ENCODE assay signal across 25 cellular contexts in genomic region chr2:239778042-239778811, GRCh38.
DNase-seq lines count a peak whose midpoint lies in the region; ATAC-seq and TF ChIP-seq lines count a peak whose summit lies in the region.
"Had no signal": no experiment of that assay in that cellular context is flagged by ENCODE, and none has a peak within 500 bp of the region (broad histone marks: within the 10 kb centered on the region; RNA-seq: fewer than 3 reads in every experiment).

No MANE protein-coding gene starts in this region.

- WGBS in right lobe of liver (ENCODE audit: insufficient coverage, low coverage, low lambda C conversion rate, missing lambda C conversion rate): 69% methylated on average over 4 of the region's 25 CpGs
- 84 to 92% methylated on average over 6 to 24 of the region's 25 CpGs for WGBS in upper lobe of left lung, 2 donors
- 82 to 85% methylated on average over 11 to 21 of the region's 25 CpGs for WGBS in body of pancreas, 2 donors

- H3K27ac ChIP-seq in right lobe of liver: no peak overlapping the region
- H3K27ac ChIP-seq in upper lobe of left lung: no peak overlapping the region
- no peak overlapping the region for H3K27ac ChIP-seq in body of pancreas
- H3K27ac ChIP-seq: cardiac muscle cell, transverse colon had no signal

- H3K4me3 ChIP-seq in right lobe of liver: no peak overlapping the region
- H3K4me3 ChIP-seq in upper lobe of left lung: no peak overlapping the region
- no peak overlapping the region for H3K4me3 ChIP-seq in body of pancreas
- H3K4me3 ChIP-seq: cardiac muscle cell, transverse colon had no signal

- no peaks in the 10 kb centered on the region for H3K27me3 ChIP-seq in right lobe of liver
- H3K27me3 ChIP-seq in upper lobe of left lung: no peaks in the 10 kb centered on the region
- no peaks in the 10 kb centered on the region for H3K27me3 ChIP-seq in body of pancreas
- H3K27me3 ChIP-seq: cardiac muscle cell had no signal

- peak; percentile 46 for DNase-seq in activated CD8-positive, alpha-beta memory T cell treated with anti-CD3 and anti-CD28 coated beads, Interleukin-2, amount 50 U/mL, for 48 hours
- no peak for DNase-seq in activated CD8-positive, alpha-beta memory T cell treated with anti-CD3 and anti-CD28 coated beads, Interleukin-2, amount 50 U/mL, for 4 hours
- peak; percentile 8 for DNase-seq in NCI-H345 treated with DMSO at 0.1 percent for 48 hours (lab: John Stamatoyannopoulos, UW; ENCODE audit: unreplicated experiment)
- peak in 2 of 3 donors; percentile 40 to 41 for DNase-seq in right lobe of liver
- DNase-seq in upper lobe of left lung: peak; percentile 12 to 56
- no peak for DNase-seq in body of pancreas
- DNase-seq in GOT3 (lab: John Stamatoyannopoulos, UW): no peak
- DNase-seq: activated CD4-positive, alpha-beta T cell treated with anti-CD3 and anti-CD28 coated beads, Interleukin-2, amount 10 ng/mL, durations not matched to agents 7 days and 5 days; activated naive CD4-positive, alpha-beta T cell treated with Interleukin-2 at 50 U/mL for 16 hours; activated T-cell treated with anti-CD3 and anti-CD28 coated beads for 4 hours; amygdala; GDM1; glutamatergic neuron; NCI-H1048; NCI-H2029 treated with DMSO at 0.1 percent for 48 hours; NCI-H524 treated with DMSO at 0.1 percent for 48 hours; nucleus accumbens; RPMI8226; SK-N-SH; stimulated activated CD4-positive, alpha-beta T cell treated with anti-CD3 and anti-CD28 coated beads, Interleukin-4, amount 100 ng/mL, for 4 hours; stimulated activated naive CD8-positive, alpha-beta T cell treated with anti-CD3 and anti-CD28 coated beads, Interleukin-15, Interleukin-2, amounts not matched to agents 100 U/mL and 50 U/mL, for 24 hours; T-helper 2 cell; transverse colon had no signal

- H3K4me1 ChIP-seq in right lobe of liver (no peaks in the 10 kb centered on the region), upper lobe of left lung (no peaks in the 10 kb centered on the region), body of pancreas (no peaks in the 10 kb centered on the region)
- H3K4me1 ChIP-seq: transverse colon had no signal

- no peaks in the 10 kb centered on the region for H3K9me3 ChIP-seq in right lobe of liver
- no peaks in the 10 kb centered on the region for H3K9me3 ChIP-seq in upper lobe of left lung
- H3K9me3 ChIP-seq in body of pancreas: no peaks in the 10 kb centered on the region
- H3K9me3 ChIP-seq: SK-N-SH, transverse colon had no signal

- TF ChIP-seq CTCF in right lobe of liver (IDR thresholded peaks at IDR 0.05): no peak
- no peak for TF ChIP-seq CTCF in upper lobe of left lung (IDR thresholded peaks at IDR 0.05)
- TF ChIP-seq CTCF in body of pancreas (IDR thresholded peaks at IDR 0.05): no peak

- ATAC-seq in right lobe of liver: no peak
- ATAC-seq in upper lobe of left lung (ENCODE audit: low FRiP score in 2 of 2): no peak
- ATAC-seq in body of pancreas: no peak
- no peak for ATAC-seq in GM18519 (IDR thresholded peaks at IDR 0.05; ENCODE audit: low FRiP score, unreplicated experiment)

- TF ChIP-seq EP300 in upper lobe of left lung (IDR thresholded peaks at IDR 0.05): no peak

- intact Hi-C loops in right lobe of liver (cut with DNase I) (no loop called here), body of pancreas (cut with DNase I) (no loop called here)

- TF ChIP-seq POLR2A in right lobe of liver (IDR thresholded peaks at IDR 0.05) (no peak), upper lobe of left lung (IDR thresholded peaks at IDR 0.05) (no peak), body of pancreas (IDR thresholded peaks at IDR 0.05) (no peak)

- H3K36me3 ChIP-seq in right lobe of liver: no peaks in the 10 kb centered on the region
- H3K36me3 ChIP-seq in upper lobe of left lung: no peaks in the 10 kb centered on the region
- no peaks in the 10 kb centered on the region for H3K36me3 ChIP-seq in body of pancreas (replicated peaks in 1 of 2; ENCODE audit: insufficient read depth in 1 of 2, low read depth in 2 of 2)
- H3K36me3 ChIP-seq: cardiac muscle cell, transverse colon had no signal

Comparison
In these comparisons a context has a peak if more than half of its experiments do, and no peak if none do; other contexts are left out.
1. DNase-seq: peak in activated CD8-positive, alpha-beta memory T cell treated with anti-CD3 and anti-CD28 coated beads, Interleukin-2, amount 50 U/mL, for 48 hours (single experiment), NCI-H345 treated with DMSO at 0.1 percent for 48 hours (single experiment), right lobe of liver (2 of 3) and upper lobe of left lung (2 of 2); none in activated CD8-positive, alpha-beta memory T cell treated with anti-CD3 and anti-CD28 coated beads, Interleukin-2, amount 50 U/mL, for 4 hours (single experiment), body of pancreas (0 of 4) and GOT3 (single experiment).